In the genomic region with DNA sequence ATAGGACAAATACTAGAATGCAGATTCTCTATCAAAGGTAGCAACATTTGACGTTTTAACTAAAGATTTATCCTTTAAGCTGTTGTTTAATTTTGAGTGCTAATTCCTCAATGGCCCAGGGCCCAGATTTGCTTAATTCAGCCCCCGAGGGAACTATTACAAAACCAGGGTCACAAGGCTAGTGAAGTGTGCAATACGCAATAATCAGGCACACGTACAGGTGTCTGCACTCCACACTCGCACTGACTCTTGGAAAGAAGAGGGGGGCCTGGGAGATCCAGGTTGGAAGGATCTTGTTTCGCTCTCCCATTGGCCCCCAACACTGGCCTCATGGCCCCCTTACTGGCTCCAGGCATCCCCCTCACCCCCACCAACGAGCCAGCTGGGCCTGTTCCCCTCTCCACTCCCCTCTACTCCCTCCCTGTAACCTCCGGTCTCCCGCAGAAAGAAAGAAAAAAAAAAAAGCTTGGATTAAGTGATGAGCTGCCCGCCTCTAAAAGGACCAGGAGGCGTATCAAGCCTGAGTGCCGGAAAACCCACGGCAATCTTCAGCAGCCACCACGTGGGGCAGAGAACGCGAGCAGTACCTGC, we compare ENCODE assay signal across 15 cellular contexts. TPM values are rescaled to one million over a fixed set of nuclear protein-coding genes. Genes with fewer than 3 reads are reported as not detected.
DNase-seq lines count a peak whose midpoint lies in the region; ATAC-seq and TF ChIP-seq lines count a peak whose summit lies in the region.
"Had no signal": no experiment of that assay in that cellular context is flagged by ENCODE, and none has a peak within 500 bp of the region (broad histone marks: within the 10 kb centered on the region; RNA-seq: fewer than 3 reads in every experiment).

No MANE protein-coding gene starts in this region.

- H4K5ac ChIP-seq in IMR-90 (ENCODE audit: low read depth, low read length) (no peak overlapping the region), mesendoderm (ENCODE audit: low read length) (no peak overlapping the region)

- dilution Hi-C loops in IMR-90 (cut with HindIII; ENCODE audit: low sequenced_read_pairs, unreplicated experiment), result no loop called here

- no TSS peak for BruUV-seq in IMR-90 (replicated peaks; lab: Mats Ljungman, UMichigan)

- no peak for TF ChIP-seq CTCF in BJ (IDR thresholded peaks at IDR 0.05; ENCODE audit: insufficient read depth, low read depth, low read length)
- no peak for TF ChIP-seq CTCF in IMR-90 (conservative IDR thresholded peaks at IDR 0.05; ENCODE audit: low read depth, low read length)
- TF ChIP-seq CTCF in uterus (IDR thresholded peaks at IDR 0.05), result no peak

- H3K18ac ChIP-seq in IMR-90 (ENCODE audit: low read depth, low read length), result no peak overlapping the region
- no peak overlapping the region for H3K18ac ChIP-seq in mesendoderm (ENCODE audit: low read length)

- H3K56ac ChIP-seq in IMR-90 (ENCODE audit: extremely low read depth, insufficient read depth, low read length) (no peak overlapping the region), mesendoderm (ENCODE audit: low read length) (peak overlapping the region; percentile 81)

- H3K14ac ChIP-seq in IMR-90 (replicated peaks; ENCODE audit: low read depth, low read length), result no peak overlapping the region

- H3K4me1 ChIP-seq in IMR-90 (ENCODE audit: control insufficient read depth, insufficient read depth, low read length), result peaks cover 17% of the 10 kb centered on the region
- H3K4me1 ChIP-seq in ectodermal cell (ENCODE audit: control insufficient read depth, insufficient read depth, low read length), result peaks cover 17% of the 10 kb centered on the region
- H3K4me1 ChIP-seq in mesendoderm (ENCODE audit: control insufficient read depth, low read depth, low read length), result peaks cover 3% of the 10 kb centered on the region
- H3K4me1 ChIP-seq in uterus, result no peaks in the 10 kb centered on the region

- H4K91ac ChIP-seq in IMR-90 (ENCODE audit: insufficient read depth, low read depth, low read length), result no peak overlapping the region

- H3K27ac ChIP-seq in IMR-90 (ENCODE audit: insufficient read depth, low read length) (no peak overlapping the region; the same call in 1 of the 2 replicates), ectodermal cell (ENCODE audit: insufficient read depth, low read depth, low read length, poor library complexity, severe bottlenecking) (no peak overlapping the region), mesendoderm (ENCODE audit: low read depth, low read length) (no peak overlapping the region), uterus (no peak overlapping the region)

- in situ Hi-C loops in IMR-90 (cut with MboI; ENCODE audit: low sequenced_read_pairs), result no loop called here

- peak overlapping the region in 1 of 2 experiments; percentile 29; a peak in 2 of 4 replicates for H4K8ac ChIP-seq in IMR-90 (ENCODE audit: low read depth in 2 of 2, low read length in 2 of 2)
- no peak overlapping the region for H4K8ac ChIP-seq in mesendoderm (ENCODE audit: low read depth, low read length)

- DNase-seq in BJ (ENCODE audit: low read depth) (no peak), IMR-90 (no peak), mesendoderm (no peak), uterus (no peak), SK-N-DZ (ENCODE audit: low spot score) (no peak)
- DNase-seq: activated CD4-positive, alpha-beta T cell treated with anti-CD3 and anti-CD28 coated beads for 1 hour; cortex of kidney; DMS 273 treated with DMSO at 0.1 percent for 48 hours; stimulated activated CD4-positive, alpha-beta T cell treated with anti-CD3 and anti-CD28 coated beads, Interleukin-2, amount 100 ng/mL, for 48 hours had no signal

- H3K23ac ChIP-seq in IMR-90 (ENCODE audit: low read depth, low read length) (no peak overlapping the region), mesendoderm (ENCODE audit: low read length) (peak overlapping the region; percentile 26)

- peak overlapping the region; percentile 12 for H2BK120ac ChIP-seq in IMR-90 (ENCODE audit: low read depth, low read length)
- no peak overlapping the region for H2BK120ac ChIP-seq in mesendoderm (ENCODE audit: low read depth, low read length)

- no peak for TF ChIP-seq POLR2A in IMR-90 (IDR thresholded peaks at IDR 0.05; ENCODE audit: low read depth, low read length)
- no peak for TF ChIP-seq POLR2A in uterus (IDR thresholded peaks at IDR 0.05)

- H2AFZ ChIP-seq in IMR-90 (replicated peaks; ENCODE audit: low read length, poor library complexity), result peak overlapping the region; percentile 86

- H2BK5ac ChIP-seq in IMR-90 (ENCODE audit: low read depth, low read length, poor library complexity, severe bottlenecking), result no peak overlapping the region
- H2BK5ac ChIP-seq in mesendoderm (ENCODE audit: low read length), result no peak overlapping the region

- H3K9me3 ChIP-seq in IMR-90 (ENCODE audit: control insufficient read depth, insufficient read depth, low read length) (no peaks in the 10 kb centered on the region), ectodermal cell (ENCODE audit: control insufficient read depth, low read length) (no peaks in the 10 kb centered on the region), uterus (no peaks in the 10 kb centered on the region)

- POLR2A ChIA-PET in BJ (lab: Charles Lee) (interaction anchor here (0.7 kb wide), 1 partner anchor 40 kb away, joined by 13 read pairs; no protein-coding TSS in a partner anchor), IMR-90 (lab: Charles Lee; ENCODE audit: unreplicated experiment) (interaction anchor here (0.6 kb wide), 1 partner anchor 348 kb away, joined by 6 read pairs; no protein-coding TSS in a partner anchor)

- CTCF ChIA-PET in BJ (lab: Yijun Ruan, JAX) (interaction anchor here (0.6 to 1.6 kb wide), 10 partner anchors 10 to 522 kb away, joined by 3 to 6 read pairs (median 4); no protein-coding TSS in a partner anchor), IMR-90 (lab: Yijun Ruan, JAX) (interaction anchor here (0.6 to 1.5 kb wide), 2 partner anchors 39 to 1172 kb away, joined by 3 read pairs; no protein-coding TSS in a partner anchor)

- H3K4me3 ChIP-seq in BJ (ENCODE audit: low read depth, low read length), result peak overlapping the region; percentile 48
- peak overlapping the region; percentile 41 for H3K4me3 ChIP-seq in IMR-90 (ENCODE audit: insufficient read depth, low read depth, low read length)
- H3K4me3 ChIP-seq in ectodermal cell (ENCODE audit: insufficient read depth, low read depth, low read length), result peak overlapping the region; percentile 31
- no peak overlapping the region for H3K4me3 ChIP-seq in mesendoderm (ENCODE audit: low read length)
- no peak overlapping the region for H3K4me3 ChIP-seq in uterus
- H3K4me3 ChIP-seq: GM12878 had no signal

- ATAC-seq in IMR-90 (ENCODE audit: low read depth) (no peak), GM19351 (IDR thresholded peaks at IDR 0.05; ENCODE audit: unreplicated experiment) (no peak), GM18511 (IDR thresholded peaks at IDR 0.05; ENCODE audit: unreplicated experiment) (no peak)

- H3K9ac ChIP-seq in IMR-90 (ENCODE audit: low read depth, low read length), result peak overlapping the region; percentile 15; the same call in 1 of the 2 replicates
- peak overlapping the region; percentile 46 for H3K9ac ChIP-seq in mesendoderm (ENCODE audit: low read length)

- H3K79me2 ChIP-seq in mesendoderm (ENCODE audit: control insufficient read depth, insufficient read depth, low read length), result no peaks in the 10 kb centered on the region

- intact Hi-C loops in IMR-90 (cut with micrococcal nuclease) (no loop called here), uterus (cut with DNase I; ENCODE audit: low total_unique reads) (no loop called here)

- H2BK15ac ChIP-seq in IMR-90 (ENCODE audit: low read depth, low read length) (no peak overlapping the region), mesendoderm (replicated peaks; ENCODE audit: low read depth) (no peak overlapping the region)

- peaks cover 16 to 31% of the 10 kb centered on the region in 2 experiments for H3K79me1 ChIP-seq in IMR-90 (ENCODE audit: low read depth in 1 of 2, low read length in 2 of 2)
- H3K79me1 ChIP-seq in mesendoderm (ENCODE audit: low read length), result no peaks in the 10 kb centered on the region

- no peak overlapping the region for H2AK9ac ChIP-seq in IMR-90 (replicated peaks; ENCODE audit: low read depth, low read length, poor library complexity)

- no peaks in the 10 kb centered on the region for H3K36me3 ChIP-seq in BJ (ENCODE audit: control insufficient read depth, insufficient read depth, low read length)
- no peaks in the 10 kb centered on the region for H3K36me3 ChIP-seq in IMR-90 (ENCODE audit: control insufficient read depth, insufficient read depth, low read length)
- no peaks in the 10 kb centered on the region for H3K36me3 ChIP-seq in ectodermal cell (ENCODE audit: control insufficient read depth, insufficient read depth, low read length)
- no peaks in the 10 kb centered on the region for H3K36me3 ChIP-seq in mesendoderm (ENCODE audit: control insufficient read depth, insufficient read depth, low read length)
- H3K36me3 ChIP-seq in uterus, result no peaks in the 10 kb centered on the region

- H2AK5ac ChIP-seq in IMR-90 (ENCODE audit: low read depth, low read length), result no peak overlapping the region
- no peak overlapping the region for H2AK5ac ChIP-seq in mesendoderm (ENCODE audit: low read length)

- 0% methylated on average over 3 of the region's 16 CpGs; no CpG with 5 or more reads in 1 of the 2 experiments for whole genome bisulfite sequencing in IMR-90 (ENCODE audit: extremely low coverage in 2 of 2, insufficient read length in 1 of 2), 2 experiments
- WGBS in ectodermal cell, 2 experiments, result 16 to 21% methylated on average over 14 to 16 of the region's 16 CpGs
- WGBS in mesendoderm (ENCODE audit: extremely low coverage, insufficient coverage, low lambda C conversion rate), result no CpG with 5 or more reads among the region's 16 CpGs

- H3K4ac ChIP-seq in IMR-90 (ENCODE audit: low read depth, low read length) (peak overlapping the region; percentile 3; the same call in 1 of the 2 replicates), mesendoderm (ENCODE audit: low read depth, low read length) (no peak overlapping the region)

- H3K4me2 ChIP-seq in IMR-90 (ENCODE audit: low read depth, low read length) (peak overlapping the region; percentile 64), mesendoderm (ENCODE audit: low read length) (peak overlapping the region; percentile 58)

- TF ChIP-seq RAD21 in IMR-90 (IDR thresholded peaks at IDR 0.05; ENCODE audit: low read length), result no peak

- H4K20me1 ChIP-seq in IMR-90 (ENCODE audit: insufficient read depth, low read length), result no peaks in the 10 kb centered on the region

- peaks cover 6% of the 10 kb centered on the region; the same call in 1 of the 2 replicates for H3K9me1 ChIP-seq in IMR-90 (ENCODE audit: insufficient read depth, low read length)

- no peaks in the 10 kb centered on the region for H3K27me3 ChIP-seq in BJ (ENCODE audit: control insufficient read depth, insufficient read depth, low read length)
- peaks cover 4% of the 10 kb centered on the region; the same call in 1 of the 2 replicates for H3K27me3 ChIP-seq in IMR-90 (ENCODE audit: control insufficient read depth, insufficient read depth, low read length)
- peaks cover 81% of the 10 kb centered on the region for H3K27me3 ChIP-seq in ectodermal cell (ENCODE audit: control insufficient read depth, insufficient read depth, low read length, poor library complexity, severe bottlenecking)
- H3K27me3 ChIP-seq in mesendoderm (ENCODE audit: insufficient read depth, low read length, poor library complexity), result peaks cover 38% of the 10 kb centered on the region
- H3K27me3 ChIP-seq in uterus, result peaks cover 0 to 17% of the 10 kb centered on the region in 2 donors

- H2BK20ac ChIP-seq in IMR-90 (ENCODE audit: low read depth, low read length), result no peak overlapping the region

RNA-seq across cellular contexts. Expression of gene KIRREL3, which starts 2.2 kb away (rescaled TPM):
- polyA plus RNA-seq in BJ (2011; rRNA removed) (13.1 and 19.6 TPM in 2 replicates), IMR-90 (2012; rRNA removed) (15.9 and 18.5 TPM in 2 replicates)
- 17.8 and 17.9 TPM in 2 replicates for polyA minus RNA-seq in BJ (2011; rRNA and poly(A)+ RNA removed)
- total RNA-seq in IMR-90 (2012; rRNA removed) (10.9 and 12.8 TPM in 2 replicates), uterus (10 to 100 TPM in 1 of 4 donors, not detected in 3; 10.0 TPM)
- 8.7 and 13.0 TPM in 2 replicates for polyA plus RNA-seq in IMR-90 (2012; cell fraction: cytosol; rRNA removed)
- 13.3 and 27.3 TPM in 2 replicates for polyA plus RNA-seq in IMR-90 (2012; cell fraction: nucleus; rRNA removed; ENCODE audit: low replicate concordance)
- 0.67 TPM for polyA plus RNA-seq in ectodermal cell (2013, experiment 1 of 4)
- polyA plus RNA-seq in ectodermal cell (2013, experiment 2 of 4), result 1.4 TPM
- 1.2 TPM for polyA plus RNA-seq in ectodermal cell (2013, experiment 3 of 4)
- 1.2 TPM for polyA plus RNA-seq in ectodermal cell (2013, experiment 4 of 4)
- polyA plus RNA-seq in mesendoderm (2013, experiment 1 of 2), result 0.03 TPM
- 0.01 TPM for polyA plus RNA-seq in mesendoderm (2013, experiment 2 of 2)
- not detected in 2 replicates for polyA plus RNA-seq in SK-N-DZ (2014; cell fraction: cytosol; rRNA removed)
- not detected in 2 replicates for polyA plus RNA-seq in SK-N-DZ (2014; cell fraction: nucleus; rRNA removed)
- total RNA-seq: natural killer cell treated with Interleukin-12 subunit alpha and Interleukin-12 subunit beta and Interleukin-15 and Interleukin-18, amount 100 ng/mL, for 72 hours; subcutaneous adipose tissue had no signal
- polyA plus RNA-seq: GM12878 had no signal

Comparison
In these comparisons a context has a peak if more than half of its experiments do, and no peak if none do; other contexts are left out.
1. H3K4me3 ChIP-seq: peak in BJ (single experiment), IMR-90 (single experiment) and ectodermal cell (single experiment); none in mesendoderm (single experiment) and uterus (0 of 2).